23 cellular contexts compared by ENCODE assay signal in genomic region chr1:201819346-201819745, GRCh38.
"Had no signal": no experiment of that assay in that cellular context is flagged by ENCODE, and none has a peak within 500 bp of the region (broad histone marks: within the 10 kb centered on the region; RNA-seq: fewer than 3 reads in every experiment).

No MANE protein-coding gene starts in this region.

- H3K27ac Mint-ChIP-seq: activated T-cell treated with anti-CD3 and anti-CD28 coated beads, Interleukin-2, amount 50 U/mL, for 72 hours; natural killer cell treated with Interleukin-12 subunit alpha and Interleukin-12 subunit beta and Interleukin-15 and Interleukin-18, amount 100 ng/mL, for 72 hours; progenitor cell of endocrine pancreas; stimulated activated naive CD8-positive, alpha-beta T cell treated with anti-CD3 and anti-CD28 coated beads, Interleukin-15, Interleukin-2, amounts not matched to agents 100 ng/mL and 50 ng/mL, for 24 hours had no signal

- DNase-seq: activated CD4-positive, alpha-beta T cell treated with anti-CD3 and anti-CD28 coated beads, Interleukin-2, amount 50 U/mL, for 1 hour; activated CD8-positive, alpha-beta memory T cell treated with anti-CD3 and anti-CD28 coated beads for 24 hours; activated CD8-positive, alpha-beta memory T cell treated with anti-CD3 and anti-CD28 coated beads, Interleukin-2, amount 50 U/mL, for 48 hours; activated effector memory CD4-positive, alpha-beta T cell treated with anti-CD3 and anti-CD28 coated beads, Interleukin-2, amount 50 U/mL, for 16 hours; activated naive CD4-positive, alpha-beta T cell treated with anti-CD3 and anti-CD28 coated beads, Interleukin-2, amount 50 U/mL, for 16 hours; activated T-cell treated with anti-CD3 and anti-CD28 coated beads, Interleukin-2, amount 50 U/mL, for 72 hours; aorta; cerebellar nuclear complex; effector CD4-positive, alpha-beta T cell; left colon; occipital lobe; stimulated activated CD4-positive, alpha-beta T cell treated with anti-CD3 and anti-CD28 coated beads, Interleukin-2, amount 100 ng/mL, for 48 hours; T-helper 1 cell; T1000; trophoblast cell had no signal

- H3K36me3 Mint-ChIP-seq: natural killer cell treated with Interleukin-12 subunit alpha and Interleukin-12 subunit beta and Interleukin-15 and Interleukin-18, amount 100 ng/mL, for 72 hours had no signal

- H3K4me3 ChIP-seq: hepatocyte, lung, suprapubic skin, vagina had no signal

- H3K27me3 Mint-ChIP-seq: natural killer cell treated with Interleukin-12 subunit alpha and Interleukin-12 subunit beta and Interleukin-15 and Interleukin-18, amount 100 ng/mL, for 72 hours; progenitor cell of endocrine pancreas; stimulated activated naive CD8-positive, alpha-beta T cell treated with anti-CD3 and anti-CD28 coated beads, Interleukin-15, Interleukin-2, amounts not matched to agents 100 ng/mL and 50 ng/mL, for 24 hours had no signal

- H3K27me3 ChIP-seq: hepatocyte, suprapubic skin, vagina had no signal

- ATAC-seq: activated CD4-positive, CD25-positive, alpha-beta regulatory T cell treated with anti-CD3 and anti-CD28 coated beads, Interleukin-2, amount 50 U/mL, for 24 hours; activated T-cell treated with anti-CD3 and anti-CD28 coated beads, Interleukin-2, amount 50 U/mL, for 72 hours; left colon; natural killer cell treated with Interleukin-12 subunit alpha and Interleukin-12 subunit beta and Interleukin-15 and Interleukin-18, amount 100 ng/mL, for 72 hours had no signal

- H3K4me3 Mint-ChIP-seq: activated T-cell treated with anti-CD3 and anti-CD28 coated beads, Interleukin-2, amount 50 U/mL, for 72 hours; natural killer cell treated with Interleukin-12 subunit alpha and Interleukin-12 subunit beta and Interleukin-15 and Interleukin-18, amount 100 ng/mL, for 72 hours; stimulated activated naive CD8-positive, alpha-beta T cell treated with anti-CD3 and anti-CD28 coated beads, Interleukin-15, Interleukin-2, amounts not matched to agents 100 ng/mL and 50 ng/mL, for 24 hours had no signal

- H3K9me3 ChIP-seq: suprapubic skin, vagina had no signal

- H3K9me3 Mint-ChIP-seq: activated T-cell treated with anti-CD3 and anti-CD28 coated beads, Interleukin-2, amount 50 U/mL, for 72 hours; natural killer cell treated with Interleukin-12 subunit alpha and Interleukin-12 subunit beta and Interleukin-15 and Interleukin-18, amount 100 ng/mL, for 72 hours; stimulated activated naive CD8-positive, alpha-beta T cell treated with anti-CD3 and anti-CD28 coated beads, Interleukin-15, Interleukin-2, amounts not matched to agents 100 ng/mL and 50 ng/mL, for 24 hours had no signal
